8 cellular contexts compared by ENCODE assay signal in the genomic region with DNA sequence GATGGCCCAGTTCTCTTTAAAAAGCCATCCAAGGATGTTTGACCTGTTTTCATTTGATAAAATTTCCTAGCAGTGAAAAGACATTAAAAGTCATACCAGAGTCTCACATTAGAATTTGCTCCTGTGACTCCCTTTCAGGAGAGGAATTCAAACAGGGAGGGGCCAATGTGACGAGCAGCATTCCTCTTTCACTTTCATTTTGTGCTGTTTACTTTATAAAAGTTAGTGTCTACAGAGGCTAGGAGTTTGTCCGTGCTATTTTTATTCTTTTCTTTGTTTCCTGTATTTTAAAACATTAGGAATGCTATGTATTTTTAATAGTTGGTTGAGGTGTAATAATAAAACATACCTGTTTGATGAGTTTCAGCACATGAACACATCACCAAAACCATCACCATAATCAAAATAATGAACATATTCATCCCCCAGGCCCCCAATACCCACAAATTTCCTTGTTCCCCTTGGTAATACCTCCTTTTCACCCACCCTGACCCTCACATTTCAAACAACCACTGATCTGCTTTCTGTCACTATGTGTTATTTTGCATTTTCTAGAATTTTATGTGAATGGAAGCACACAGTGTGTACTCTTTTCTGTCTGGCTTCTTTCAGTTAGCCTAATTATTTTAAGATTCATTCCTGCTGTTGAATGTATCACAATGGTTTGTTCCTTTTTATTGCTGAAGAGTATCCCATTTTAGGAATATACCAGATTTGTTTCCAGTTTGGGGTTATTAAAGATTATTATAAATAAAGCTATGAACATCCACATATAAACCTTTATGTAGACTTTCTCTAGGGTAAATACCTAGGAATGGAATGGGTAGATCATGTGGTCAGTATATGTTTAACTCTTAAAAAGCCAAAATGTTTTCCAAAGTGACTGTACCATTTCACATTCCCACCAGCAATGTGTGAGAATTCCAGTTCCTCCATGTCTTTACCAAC.
DNase-seq lines count a peak whose midpoint lies in the region; ATAC-seq and TF ChIP-seq lines count a peak whose summit lies in the region.

No MANE protein-coding gene starts in this region.

- no TSS peak for BruUV-seq in Calu3 (replicated peaks; lab: Mats Ljungman, UMichigan)

- H3K27ac Mint-ChIP-seq in Calu3 (ENCODE audit: unreplicated experiment) (peak overlapping the region; percentile 40), T-cell (peak overlapping the region; percentile 93 to 94), naive B cell (peak overlapping the region; percentile 71 to 97 (median 90))

- no peaks in the 10 kb centered on the region for H3K9me3 ChIP-seq in duodenal mucosa (ENCODE audit: control insufficient read depth in 1 of 2, low read length in 2 of 2)

- H3K27me3 ChIP-seq in duodenal mucosa (ENCODE audit: control insufficient read depth in 1 of 2, insufficient read depth in 2 of 2, low read length in 2 of 2), result no peaks in the 10 kb centered on the region

- DNase-seq in Calu3 (peak; percentile 27), T-cell (peak in 13 of 34 experiments; percentile 6 to 34 (median 16)), naive B cell (peak; percentile 21), NCI-H524 treated with DMSO at 0.1 percent for 48 hours (lab: John Stamatoyannopoulos, UW) (no peak), NCI-H1436 treated with DMSO at 0.1 percent for 48 hours (lab: John Stamatoyannopoulos, UW) (no peak), NCI-H146 treated with DMSO at 0.1 percent for 48 hours (lab: John Stamatoyannopoulos, UW; ENCODE audit: unreplicated experiment) (no peak)

- no peak for TF ChIP-seq CTCF in Calu3 (IDR thresholded peaks at IDR 0.05; ENCODE audit: unreplicated experiment)

- H3K27me3 Mint-ChIP-seq in Calu3 (ENCODE audit: unreplicated experiment), result no peaks in the 10 kb centered on the region
- H3K27me3 Mint-ChIP-seq in T-cell, result no peaks in the 10 kb centered on the region
- H3K27me3 Mint-ChIP-seq in naive B cell, result no peaks in the 10 kb centered on the region

- no peaks in the 10 kb centered on the region for H3K36me3 ChIP-seq in duodenal mucosa (ENCODE audit: control insufficient read depth in 1 of 2, insufficient read depth in 2 of 2, low read length in 2 of 2)

- intact Hi-C loops in Calu3 (cut with micrococcal nuclease; ENCODE audit: unreplicated experiment), result no loop called here

- peak overlapping the region in 1 of 2 donors; percentile 16 for H3K9ac ChIP-seq in duodenal mucosa (ENCODE audit: low read depth in 1 of 2, low read length in 2 of 2)

- no peaks in the 10 kb centered on the region for H3K9me3 Mint-ChIP-seq in Calu3 (ENCODE audit: low read depth, unreplicated experiment)
- H3K9me3 Mint-ChIP-seq in T-cell, result no peaks in the 10 kb centered on the region
- no peaks in the 10 kb centered on the region for H3K9me3 Mint-ChIP-seq in naive B cell

- peak overlapping the region; percentile 34 to 45 for H3K4me3 ChIP-seq in duodenal mucosa (ENCODE audit: low read depth in 1 of 2, low read length in 2 of 2)

- CTCF ChIA-PET in Calu3 (lab: Charles Lee) (no interaction called here), T-cell (lab: Charles Lee) (interaction anchor here in 1 of 2 donors (0.9 to 2.0 kb wide), 3 partner anchors 20 to 200 kb away, joined by 3 to 12 read pairs (median 3); no protein-coding TSS in a partner anchor)

- no peak overlapping the region for H3K27ac ChIP-seq in duodenal mucosa (ENCODE audit: low read depth, low read length)

- no peaks in the 10 kb centered on the region for H3K4me1 Mint-ChIP-seq in Calu3 (ENCODE audit: low read depth, unreplicated experiment)
- peaks cover 18 to 23% (median 22%) of the 10 kb centered on the region in 3 donors for H3K4me1 Mint-ChIP-seq in T-cell
- peaks cover 6 to 21% (median 9%) of the 10 kb centered on the region in 3 donors for H3K4me1 Mint-ChIP-seq in naive B cell

- H3K4me3 Mint-ChIP-seq in Calu3 (ENCODE audit: low read depth, unreplicated experiment) (peak overlapping the region; percentile 49), T-cell (peak overlapping the region; percentile 74 to 78 (median 77)), naive B cell (peak overlapping the region; percentile 66 to 92 (median 80))

- peaks cover 4 to 7% of the 10 kb centered on the region in 2 donors for H3K4me1 ChIP-seq in duodenal mucosa (ENCODE audit: control insufficient read depth in 1 of 2, insufficient read depth in 2 of 2, low read length in 2 of 2)

- peak; percentile 57 for ATAC-seq in HG02642 (IDR thresholded peaks at IDR 0.05; ENCODE audit: poor library complexity, unreplicated experiment)
- ATAC-seq in T-cell (replicated peaks in 1 of 4), result peak; percentile 64 to 77 (median 72)
- peak; percentile 57 to 74 for ATAC-seq in naive B cell (ENCODE audit: low read depth in 2 of 2)

- H3K36me3 Mint-ChIP-seq in Calu3 (ENCODE audit: insufficient read depth, unreplicated experiment) (no peaks in the 10 kb centered on the region), T-cell (no peaks in the 10 kb centered on the region), naive B cell (no peaks in the 10 kb centered on the region)

- POLR2A ChIA-PET in T-cell (lab: Charles Lee), result no interaction called here

Comparison
In these comparisons a context has a peak if more than half of its experiments do, and no peak if none do; other contexts are left out.
1. DNase-seq: peak in Calu3 (single experiment) and naive B cell (single experiment); none in NCI-H524 treated with DMSO at 0.1 percent for 48 hours (single experiment), NCI-H1436 treated with DMSO at 0.1 percent for 48 hours (single experiment) and NCI-H146 treated with DMSO at 0.1 percent for 48 hours (single experiment).
2. H3K27ac Mint-ChIP-seq: peak in every context shown above with its lines; median percentile 94 in T-cell; 90 in naive B cell; 40 in Calu3.
3. Peak in every context shown above with its lines, with median percentiles within 50 percentile points of each other: H3K4me3 Mint-ChIP-seq and ATAC-seq.